9 cellular contexts compared by ENCODE assay signal in genomic region chr5:35617060-35617434, GRCh38. TPM values are rescaled to one million over a fixed set of nuclear protein-coding genes. Genes with fewer than 3 reads are reported as not detected.
DNase-seq lines count a peak whose midpoint lies in the region; ATAC-seq and TF ChIP-seq lines count a peak whose summit lies in the region.
"Had no signal": no experiment of that assay in that cellular context is flagged by ENCODE, and none has a peak within 500 bp of the region (broad histone marks: within the 10 kb centered on the region; RNA-seq: fewer than 3 reads in every experiment).

No MANE protein-coding gene starts in this region.

- 0 out of 2 replicates have a peak, but pooled peaks cover 4% of the 10 kb centered on the region for H3K9me3 Mint-ChIP-seq in WTC11

- CTCF ChIA-PET in WTC11 (lab: Charles Lee) = interaction anchor here (0.7 to 2.0 kb wide), 5 partner anchors 28 to 322 kb away, joined by 3 to 8 read pairs (median 5); partner anchors contain the start of gene CAPSL

- peaks cover 8% of the 10 kb centered on the region; the same call in 1 of the 2 replicates for H3K79me2 ChIP-seq in DND-41 (ENCODE audit: insufficient read depth, low read length)

- DNase-seq in DND-41 (no peak), WTC11 (ENCODE audit: low spot score) (no peak), fibroblast of villous mesenchyme (ENCODE audit: low read depth) (no peak), SKM-1 treated with dmso at 0.1 percent for 144 hours (lab: John Stamatoyannopoulos, UW; ENCODE audit: unreplicated experiment) (no peak), glomerular visceral epithelial cell (ENCODE audit: extremely low spot score) (no peak)

- H3K9ac ChIP-seq in DND-41 (ENCODE audit: low read depth, low read length) (peak overlapping the region; percentile 78), rectal smooth muscle tissue (ENCODE audit: low read length) (no peak overlapping the region)

- peaks cover 4% of the 10 kb centered on the region; the same call in 1 of the 2 replicates for H3K4me1 Mint-ChIP-seq in WTC11

- H3K27ac ChIP-seq in DND-41 (ENCODE audit: low read length) (peak overlapping the region; percentile 85), rectal smooth muscle tissue (ENCODE audit: low read depth, low read length) (no peak overlapping the region)

- H3K27me3 Mint-ChIP-seq in WTC11 (ENCODE audit: low read depth) = peaks cover 68% of the 10 kb centered on the region

- no peaks in the 10 kb centered on the region for H3K36me3 Mint-ChIP-seq in WTC11

- H3K4me3 Mint-ChIP-seq in WTC11 = peak overlapping the region; percentile 94

- peak overlapping the region; percentile 97 for H2AFZ ChIP-seq in DND-41 (ENCODE audit: low read depth, low read length)

- H4K20me1 ChIP-seq in DND-41 (ENCODE audit: insufficient read depth, low read length) = no peaks in the 10 kb centered on the region

- POLR2A ChIA-PET in WTC11 (lab: Charles Lee) = no interaction called here

- peak overlapping the region; percentile 58 to 92; a peak in 3 of 4 replicates for H3K4me3 ChIP-seq in DND-41 (ENCODE audit: low read depth in 1 of 2, low read length in 2 of 2)
- H3K4me3 ChIP-seq in fibroblast of villous mesenchyme (ENCODE audit: low read depth, low read length) = peak overlapping the region; percentile 81
- peak overlapping the region; percentile 89 for H3K4me3 ChIP-seq in rectal smooth muscle tissue (ENCODE audit: low read length)
- H3K4me3 ChIP-seq: GM12878 had no signal

- H3K9me3 ChIP-seq in DND-41 (ENCODE audit: insufficient read depth, low read length, severe bottlenecking) = peaks cover 8% of the 10 kb centered on the region

- H3K27me3 ChIP-seq in DND-41 (ENCODE audit: insufficient read depth, low read length, poor library complexity) (no peaks in the 10 kb centered on the region), rectal smooth muscle tissue (ENCODE audit: control insufficient read depth, insufficient read depth, low read length) (no peaks in the 10 kb centered on the region)

- H3K36me3 ChIP-seq in DND-41 (ENCODE audit: insufficient read depth, low read length) = no peaks in the 10 kb centered on the region
- H3K36me3 ChIP-seq in rectal smooth muscle tissue (ENCODE audit: control insufficient read depth, insufficient read depth, low read length) = no peaks in the 10 kb centered on the region

- TF ChIP-seq CTCF in DND-41 (IDR thresholded peaks at IDR 0.05; ENCODE audit: borderline replicate concordance, extremely low read depth, low read length, poor library complexity, severe bottlenecking) = no peak
- TF ChIP-seq CTCF in WTC11 (IDR thresholded peaks at IDR 0.05) = no peak
- no peak for TF ChIP-seq CTCF in fibroblast of villous mesenchyme (IDR thresholded peaks at IDR 0.05; ENCODE audit: insufficient read depth, low read depth, low read length)

- H3K27ac Mint-ChIP-seq in WTC11 = no peak overlapping the region

- H3K4me2 ChIP-seq in DND-41 (ENCODE audit: insufficient read depth, low read length) = peak overlapping the region; percentile 88

- H3K4me1 ChIP-seq in DND-41 (ENCODE audit: insufficient read depth, low read length) (peaks cover 32% of the 10 kb centered on the region), rectal smooth muscle tissue (ENCODE audit: control insufficient read depth, insufficient read depth, low read length) (no peaks in the 10 kb centered on the region)

- no peak for ATAC-seq in DND-41 (ENCODE audit: insufficient read depth, low read depth)
- no peak for ATAC-seq in WTC11
- ATAC-seq in HG03460 (IDR thresholded peaks at IDR 0.05; ENCODE audit: unreplicated experiment) = no peak
- no peak for ATAC-seq in HG02588 (IDR thresholded peaks at IDR 0.05; ENCODE audit: unreplicated experiment)

TF ChIP-seq in WTC11, 78 proteins besides CTCF, POLR2A, EP300 and RAD21:
- TF ChIP-seq ZNF512 (CRISPR knock-in tag; IDR thresholded peaks at IDR 0.05; ENCODE audit: borderline replicate concordance) = peak; percentile 87; the same call in 1 of the 2 replicates
- no peak for TF ChIP-seq AFF4 (CRISPR knock-in tag; IDR thresholded peaks at IDR 0.05; ENCODE audit: borderline replicate concordance)
- TF ChIP-seq, protein P1, sequence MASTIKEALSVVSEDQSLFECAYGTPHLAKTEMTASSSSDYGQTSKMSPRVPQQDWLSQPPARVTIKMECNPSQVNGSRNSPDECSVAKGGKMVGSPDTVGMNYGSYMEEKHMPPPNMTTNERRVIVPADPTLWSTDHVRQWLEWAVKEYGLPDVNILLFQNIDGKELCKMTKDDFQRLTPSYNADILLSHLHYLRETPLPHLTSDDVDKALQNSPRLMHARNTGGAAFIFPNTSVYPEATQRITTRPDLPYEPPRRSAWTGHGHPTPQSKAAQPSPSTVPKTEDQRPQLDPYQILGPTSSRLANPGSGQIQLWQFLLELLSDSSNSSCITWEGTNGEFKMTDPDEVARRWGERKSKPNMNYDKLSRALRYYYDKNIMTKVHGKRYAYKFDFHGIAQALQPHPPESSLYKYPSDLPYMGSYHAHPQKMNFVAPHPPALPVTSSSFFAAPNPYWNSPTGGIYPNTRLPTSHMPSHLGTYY (CRISPR knock-in tag; IDR thresholded peaks at IDR 0.05) = no peak

RNA-seq across cellular contexts. Expression of gene SPEF2, which starts 0.6 kb away (rescaled TPM):
- 0.15 to 0.92 TPM (median 0.64 TPM) in 3 replicates for total RNA-seq in WTC11 (2021)
- 3.5 and 4.3 TPM in 2 replicates for total RNA-seq in fibroblast of villous mesenchyme
